8 cellular contexts compared by ENCODE assay signal in the genomic region with DNA sequence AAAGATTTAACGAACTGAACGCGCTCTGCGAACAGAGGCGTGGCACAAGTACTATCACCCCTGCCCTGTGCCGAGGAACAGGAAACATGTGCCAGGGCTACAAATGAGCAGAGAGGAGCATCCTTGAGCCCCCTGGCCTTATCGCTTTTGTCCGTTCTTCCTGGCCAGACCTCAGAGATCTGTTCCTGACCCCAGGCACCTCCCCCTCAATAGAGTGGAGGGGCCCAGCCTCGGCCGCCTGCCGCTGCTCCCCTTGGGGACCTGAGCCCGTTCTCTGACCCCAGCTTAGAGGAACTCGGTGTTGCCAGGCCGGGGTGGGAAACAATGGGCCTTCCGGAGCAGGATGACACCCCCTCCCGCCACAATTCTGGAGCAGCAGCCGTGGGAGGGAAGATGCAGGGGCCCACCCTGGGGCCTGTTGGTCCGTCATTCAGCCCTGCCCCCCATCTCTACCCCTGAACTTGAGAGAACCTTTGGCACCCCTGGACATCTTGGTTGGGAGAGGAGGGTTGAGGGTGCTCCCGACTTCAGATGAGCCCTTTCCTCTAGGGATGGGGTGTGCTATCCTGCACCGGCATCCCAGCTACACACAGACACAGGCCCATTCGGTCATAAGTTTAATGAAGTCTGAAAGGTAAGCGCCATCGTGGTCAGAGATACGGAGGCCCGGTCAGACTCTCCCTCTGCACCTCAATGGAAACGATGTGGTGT. TPM values are rescaled to one million over a fixed set of nuclear protein-coding genes. Genes with fewer than 3 reads are reported as not detected.
DNase-seq lines count a peak whose midpoint lies in the region; ATAC-seq and TF ChIP-seq lines count a peak whose summit lies in the region.

No MANE protein-coding gene starts in this region.

- H3K9ac ChIP-seq in PC-3 (ENCODE audit: low read length), result peak overlapping the region; percentile 94
- H3K9ac ChIP-seq in colonic mucosa (ENCODE audit: low read depth in 2 of 2, low read length in 2 of 2), result peak overlapping the region; percentile 65 to 96
- H3K9ac ChIP-seq in mesendoderm (ENCODE audit: low read length), result peak overlapping the region; percentile 83

- H3K79me2 ChIP-seq in PC-3 (ENCODE audit: low read length), result peaks cover 50% of the 10 kb centered on the region
- no peaks in the 10 kb centered on the region for H3K79me2 ChIP-seq in mesendoderm (ENCODE audit: control insufficient read depth, insufficient read depth, low read length)

- no TSS peak for BruUV-seq in PC-3 (replicated peaks; lab: Mats Ljungman, UMichigan)

- no peak overlapping the region for H2BK120ac ChIP-seq in mesendoderm (ENCODE audit: low read depth, low read length)

- peaks cover 8% of the 10 kb centered on the region; the same call in 1 of the 2 replicates for H3K36me3 ChIP-seq in PC-3 (ENCODE audit: low read depth, low read length)
- H3K36me3 ChIP-seq in colonic mucosa, result peaks cover 7% of the 10 kb centered on the region
- no peaks in the 10 kb centered on the region for H3K36me3 ChIP-seq in mesendoderm (ENCODE audit: control insufficient read depth, insufficient read depth, low read length)

- H3K4me2 ChIP-seq in PC-3 (ENCODE audit: low read length), result peak overlapping the region; percentile 97
- peak overlapping the region; percentile 89 for H3K4me2 ChIP-seq in mesendoderm (ENCODE audit: low read length)

- H2BK15ac ChIP-seq in mesendoderm (replicated peaks; ENCODE audit: low read depth), result no peak overlapping the region

- no peak overlapping the region for H2AK5ac ChIP-seq in mesendoderm (ENCODE audit: low read length)

- no CpG with 5 or more reads among the region's 26 CpGs for WGBS in mesendoderm (ENCODE audit: extremely low coverage, insufficient coverage, low lambda C conversion rate)

- no peak for TF ChIP-seq CTCF in PC-3 (conservative IDR thresholded peaks at IDR 0.05; ENCODE audit: low read depth, low read length)
- no peak for TF ChIP-seq CTCF in colonic mucosa (IDR thresholded peaks at IDR 0.05)

- peak overlapping the region; percentile 88 for H3K27ac ChIP-seq in PC-3 (ENCODE audit: low read length)
- H3K27ac ChIP-seq in colonic mucosa, result peak overlapping the region; percentile 95
- H3K27ac ChIP-seq in mesendoderm (ENCODE audit: low read depth, low read length), result peak overlapping the region; percentile 13

- H2AFZ ChIP-seq in PC-3 (ENCODE audit: low read length), result no peak overlapping the region

- no peak overlapping the region for H3K18ac ChIP-seq in mesendoderm (ENCODE audit: low read length)

- CTCF ChIA-PET in PC-3 (lab: Charles Lee), result interaction anchor here (0.6 kb wide), 4 partner anchors 21 to 134 kb away, joined by 3 to 4 read pairs (median 4); no protein-coding TSS in a partner anchor

- ATAC-seq in PC-3, result peak; percentile 12
- no peak for ATAC-seq in GM21447 (IDR thresholded peaks at IDR 0.05; ENCODE audit: unreplicated experiment)
- no peak for ATAC-seq in GM21786 (IDR thresholded peaks at IDR 0.05; ENCODE audit: unreplicated experiment)

- H3K4me1 ChIP-seq in PC-3 (ENCODE audit: insufficient read depth, low read length) (peaks cover 21% of the 10 kb centered on the region), colonic mucosa (peaks cover 20% of the 10 kb centered on the region), mesendoderm (ENCODE audit: control insufficient read depth, low read depth, low read length) (peaks cover 7% of the 10 kb centered on the region)

- H3K27me3 ChIP-seq in PC-3 (ENCODE audit: low read length) (no peaks in the 10 kb centered on the region), colonic mucosa (no peaks in the 10 kb centered on the region), mesendoderm (ENCODE audit: insufficient read depth, low read length, poor library complexity) (peaks cover 9% of the 10 kb centered on the region)

- H3K4me3 ChIP-seq in PC-3 (ENCODE audit: low read length) (peak overlapping the region; percentile 90), colonic mucosa (peak overlapping the region; percentile 80), mesendoderm (ENCODE audit: low read length) (peak overlapping the region; percentile 63)

- peak overlapping the region; percentile 93 for H3K56ac ChIP-seq in mesendoderm (ENCODE audit: low read length)

- peaks cover 6% of the 10 kb centered on the region for H3K79me1 ChIP-seq in mesendoderm (ENCODE audit: low read length)

- H3F3A ChIP-seq in PC-3 (ENCODE audit: low read length, unreplicated experiment), result no peaks in the 10 kb centered on the region

- H4K8ac ChIP-seq in mesendoderm (ENCODE audit: low read depth, low read length), result no peak overlapping the region

- H3K4ac ChIP-seq in mesendoderm (ENCODE audit: low read depth, low read length), result no peak overlapping the region

- no peaks in the 10 kb centered on the region for H3K9me2 ChIP-seq in PC-3 (replicated peaks; ENCODE audit: low read length)

- H2BK5ac ChIP-seq in mesendoderm (ENCODE audit: low read length), result no peak overlapping the region

- DNase-seq in NCI-H510A (lab: John Stamatoyannopoulos, UW) (peak; percentile 18), NCI-H510A treated with DMSO at 0.1 percent for 48 hours (lab: John Stamatoyannopoulos, UW) (no peak), PC-3 (peak; percentile 59), colonic mucosa (peak; percentile 82), mesendoderm (no peak), NCI-H187 treated with DMSO at 0.1 percent for 48 hours (lab: John Stamatoyannopoulos, UW) (no peak)

- POLR2A ChIA-PET in PC-3 (lab: Charles Lee; ENCODE audit: unreplicated experiment), result interaction anchor here (0.6 kb wide), 3 partner anchors 121 to 334 kb away, joined by 4 to 17 read pairs (median 11); no protein-coding TSS in a partner anchor

- H4K20me1 ChIP-seq in PC-3 (ENCODE audit: low read length), result no peaks in the 10 kb centered on the region

- intact Hi-C loops in PC-3 (cut with micrococcal nuclease) (loop anchor here (2.0 kb wide), 2 partner anchors 13 to 21 kb away; partner anchors contain the start of gene KDM6B), colonic mucosa (cut with DNase I) (no loop called here)

- H3K9me3 ChIP-seq in PC-3 (ENCODE audit: low read length) (no peaks in the 10 kb centered on the region), colonic mucosa (no peaks in the 10 kb centered on the region)

- H4K5ac ChIP-seq in mesendoderm (ENCODE audit: low read length), result no peak overlapping the region

- H3K23ac ChIP-seq in mesendoderm (ENCODE audit: low read length), result peak overlapping the region; percentile 59

RNA-seq across cellular contexts. Expression of gene NAA38, which starts 1.1 kb away (rescaled TPM):
- 403 and 409 TPM in 2 replicates for total RNA-seq in PC-3 (2014; rRNA removed)
- 100 to 1,000 TPM in 1 of 2 donors, 10 to 100 TPM in 1; 59.5 to 133 TPM for total RNA-seq in colonic mucosa
- polyA plus RNA-seq in mesendoderm (2013, experiment 1 of 2), result 35.8 TPM
- 33.4 TPM for polyA plus RNA-seq in mesendoderm (2013, experiment 2 of 2)

RNA-seq across cellular contexts. Expression of gene TMEM88, which starts 1.4 kb away (rescaled TPM):
- total RNA-seq in PC-3 (2014; rRNA removed) (1.5 TPM in 1 of 2 replicates, not detected in the other), colonic mucosa (1 to 10 TPM; 2.5 to 2.7 TPM)
- 2.9 TPM for polyA plus RNA-seq in mesendoderm (2013, experiment 1 of 2)
- 2.3 TPM for polyA plus RNA-seq in mesendoderm (2013, experiment 2 of 2)

RNA-seq across cellular contexts. Expression of gene CYB5D1, which starts 1.6 kb away (rescaled TPM):
- total RNA-seq in PC-3 (2014; rRNA removed) (16.7 and 23.1 TPM in 2 replicates), colonic mucosa (10 to 100 TPM in 1 of 2 donors, 1 to 10 TPM in 1; 9.4 to 18.2 TPM)
- 12.7 TPM for polyA plus RNA-seq in mesendoderm (2013, experiment 1 of 2)
- 13.3 TPM for polyA plus RNA-seq in mesendoderm (2013, experiment 2 of 2)

RNA-seq across cellular contexts. Expression of gene KDM6B, which starts 22.2 kb away (rescaled TPM):
- total RNA-seq in PC-3 (2014; rRNA removed), result 3.2 and 158 TPM in 2 replicates
- total RNA-seq in colonic mucosa, result 10 to 100 TPM; 32.7 to 42.6 TPM
- 1.9 TPM for polyA plus RNA-seq in mesendoderm (2013, experiment 1 of 2)
- 1.8 TPM for polyA plus RNA-seq in mesendoderm (2013, experiment 2 of 2)

RNA-seq across cellular contexts. Expression of gene CHD3, which starts 32.4 kb away (rescaled TPM):
- 102 and 151 TPM in 2 replicates for total RNA-seq in PC-3 (2014; rRNA removed)
- total RNA-seq in colonic mucosa, result 100 to 1,000 TPM in 1 of 2 donors, 10 to 100 TPM in 1; 56.3 to 108 TPM
- polyA plus RNA-seq in mesendoderm (2013, experiment 1 of 2), result 10.2 TPM
- polyA plus RNA-seq in mesendoderm (2013, experiment 2 of 2), result 10.2 TPM

Comparison
In these comparisons a context has a peak if more than half of its experiments do, and no peak if none do; other contexts are left out.
1. DNase-seq: peak in NCI-H510A (single experiment), PC-3 (single experiment) and colonic mucosa (single experiment); none in NCI-H510A treated with DMSO at 0.1 percent for 48 hours (single experiment), mesendoderm (single experiment) and NCI-H187 treated with DMSO at 0.1 percent for 48 hours (single experiment).
2. H3K27ac ChIP-seq: peak in every context shown above with its lines; median percentile 95 in colonic mucosa; 88 in PC-3; 13 in mesendoderm.
3. Peak in every context shown above with its lines, with median percentiles within 50 percentile points of each other: H3K4me3 ChIP-seq and H3K9ac ChIP-seq.